19 cellular contexts compared by ENCODE assay signal in the genomic region with DNA sequence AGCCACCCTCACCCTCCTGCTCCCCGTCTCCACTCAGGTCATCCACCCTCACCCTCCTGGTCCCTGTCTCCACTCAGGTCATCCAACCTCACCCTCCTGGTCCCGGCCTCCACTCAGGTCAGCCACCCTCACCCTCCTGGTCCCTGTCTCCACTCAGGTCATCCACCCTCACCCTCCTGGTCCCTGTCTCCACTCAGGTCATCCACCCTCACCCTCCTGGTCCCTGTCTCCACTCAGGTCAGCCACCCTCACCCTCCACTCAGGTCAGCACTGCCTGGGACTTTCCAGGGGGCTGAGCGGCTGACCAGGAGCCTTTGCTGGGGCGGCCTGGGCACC. TPM values are rescaled to one million over a fixed set of nuclear protein-coding genes. Genes with fewer than 3 reads are reported as not detected.
DNase-seq lines count a peak whose midpoint lies in the region; ATAC-seq and TF ChIP-seq lines count a peak whose summit lies in the region.
"Not testable (repeated sequence)": the region's sequence is repeated elsewhere in the genome, so short reads cannot be mapped to it uniquely, and the experiment has no call there.
"Had no signal": no experiment of that assay in that cellular context is flagged by ENCODE, and none has a peak within 500 bp of the region (broad histone marks: within the 10 kb centered on the region; RNA-seq: fewer than 3 reads in every experiment).

No MANE protein-coding gene starts in this region.

- not testable (repeated sequence) for H3K27ac Mint-ChIP-seq in Calu3 (ENCODE audit: unreplicated experiment)

- H2AFZ ChIP-seq in MM.1S (ENCODE audit: low read length) (peak overlapping the region; percentile 42; the same call in 1 of the 2 replicates), neuronal stem cell (ENCODE audit: low read length) (peak overlapping the region; percentile 79)

- H4K91ac ChIP-seq in neuronal stem cell (ENCODE audit: low read depth, low read length, poor library complexity) = not testable (repeated sequence)

- 67% methylated on average over 4 of the region's 4 CpGs for WGBS in right cardiac atrium
- no CpG with 5 or more reads among the region's 4 CpGs for WGBS in neuronal stem cell (ENCODE audit: extremely low coverage in 2 of 2, insufficient read length in 2 of 2, insufficient replicate concordance in 1 of 2), 2 donors

- H3K9ac ChIP-seq in MM.1S (ENCODE audit: low read length) = peak overlapping the region; percentile 4; the same call in 1 of the 2 replicates
- not testable (repeated sequence) for H3K9ac ChIP-seq in neuronal stem cell (ENCODE audit: low read depth, low read length, poor library complexity)

- peaks cover 56% of the 10 kb centered on the region for H3K36me3 Mint-ChIP-seq in Calu3 (ENCODE audit: insufficient read depth, unreplicated experiment)

- not testable (repeated sequence) for BruUV-seq in Calu3 (replicated peaks; lab: Mats Ljungman, UMichigan)

- peak overlapping the region; percentile 29; the same call in 1 of the 2 replicates for H3K4me2 ChIP-seq in MM.1S (ENCODE audit: low read depth, low read length)
- not testable (repeated sequence) for H3K4me2 ChIP-seq in neuronal stem cell (ENCODE audit: insufficient read depth, low read length, poor library complexity, severe bottlenecking)

- H3K18ac ChIP-seq in neuronal stem cell (ENCODE audit: low read length) = peak overlapping the region; percentile 95

- H3K9me3 ChIP-seq in MM.1S (replicated peaks; ENCODE audit: insufficient read depth, low read length); right cardiac atrium (ENCODE audit: control insufficient read depth, low read length); neuronal stem cell (replicated peaks in 1 of 2; ENCODE audit: control insufficient read depth in 2 of 2, insufficient read depth in 1 of 2, low read depth in 1 of 2, low read length in 2 of 2): not testable (repeated sequence)

- H2BK12ac ChIP-seq in neuronal stem cell (ENCODE audit: low read length) = peak overlapping the region; percentile 41

- H3K23ac ChIP-seq in neuronal stem cell (ENCODE audit: low read depth, low read length, poor library complexity) = peak overlapping the region; percentile 89

- not testable (repeated sequence) for H2BK120ac ChIP-seq in neuronal stem cell (ENCODE audit: low read depth, low read length)

- peak overlapping the region; percentile 70 for H4K8ac ChIP-seq in neuronal stem cell (ENCODE audit: low read depth, low read length)

- peak overlapping the region; percentile 66 for H2BK5ac ChIP-seq in neuronal stem cell (ENCODE audit: low read length)

- TF ChIP-seq CTCF in Calu3 (IDR thresholded peaks at IDR 0.05; ENCODE audit: unreplicated experiment); MM.1S (IDR thresholded peaks at IDR 0.05; ENCODE audit: low read length): not testable (repeated sequence)

- CTCF ChIA-PET in Calu3 (lab: Charles Lee) = interaction anchor here (1.0 kb wide), 1 partner anchor 8 kb away, joined by 3 read pairs; no protein-coding TSS in a partner anchor

- H3K27me3 ChIP-seq in MM.1S (replicated peaks; ENCODE audit: insufficient read depth, low read length) = peaks cover 17% of the 10 kb centered on the region
- not testable (repeated sequence) for H3K27me3 ChIP-seq in right cardiac atrium (ENCODE audit: control insufficient read depth, insufficient read depth); neuronal stem cell (ENCODE audit: control insufficient read depth in 3 of 3, insufficient read depth in 3 of 3, low read depth in 1 of 3, low read length in 3 of 3)

- H3K36me3 ChIP-seq in MM.1S (replicated peaks; ENCODE audit: insufficient read depth, low read length); neuronal stem cell (replicated peaks in 1 of 2; ENCODE audit: control insufficient read depth in 2 of 2, insufficient read depth in 2 of 2, low read length in 2 of 2): not testable (repeated sequence)

- peaks cover 47% of the 10 kb centered on the region for H3K27me3 Mint-ChIP-seq in Calu3 (ENCODE audit: unreplicated experiment)

- intact Hi-C loops in Calu3 (cut with micrococcal nuclease; ENCODE audit: unreplicated experiment); right cardiac atrium (cut with DNase I): not testable (repeated sequence)

- not testable (repeated sequence) for H3F3A ChIP-seq in MM.1S (ENCODE audit: insufficient read depth, low read length)

- peak overlapping the region; percentile 15 for H3K4me3 Mint-ChIP-seq in Calu3 (ENCODE audit: low read depth, unreplicated experiment)

- not testable (repeated sequence) for H3K9me3 Mint-ChIP-seq in Calu3 (ENCODE audit: low read depth, unreplicated experiment)

- not testable (repeated sequence) for H4K20me1 ChIP-seq in MM.1S (ENCODE audit: insufficient read depth, low read length)

- ATAC-seq in right cardiac atrium = not testable (repeated sequence)

- not testable (repeated sequence) for H3K4me3 ChIP-seq in MM.1S (ENCODE audit: low read length); right cardiac atrium (ENCODE audit: low read length); neuronal stem cell (ENCODE audit: low read length in 2 of 2)

- H3K27ac ChIP-seq in MM.1S (ENCODE audit: low read length) (peak overlapping the region; percentile 18; the same call in 1 of the 2 replicates), caudate nucleus (ENCODE audit: low read depth, low read length) (peak overlapping the region; percentile 68), right cardiac atrium (ENCODE audit: low read length) (peak overlapping the region; percentile 27), substantia nigra (ENCODE audit: low read depth, low read length, poor library complexity, severe bottlenecking) (peak overlapping the region; percentile 5)
- not testable (repeated sequence) for H3K27ac ChIP-seq in neuronal stem cell (replicated peaks; ENCODE audit: low read length)

- peak overlapping the region; percentile 91 for H2BK15ac ChIP-seq in neuronal stem cell (ENCODE audit: low read length)

- H2AK5ac ChIP-seq in neuronal stem cell (ENCODE audit: low read depth, low read length) = peak overlapping the region; percentile 100

- DNase-seq in Calu3; MM.1S; caudate nucleus (lab: John Stamatoyannopoulos, UW); right cardiac atrium; neuronal stem cell (ENCODE audit: low spot score); substantia nigra (lab: John Stamatoyannopoulos, UW): not testable (repeated sequence)

- peaks cover 36% of the 10 kb centered on the region for H3K4me1 Mint-ChIP-seq in Calu3 (ENCODE audit: low read depth, unreplicated experiment)

- peaks cover 23% of the 10 kb centered on the region for H3K4me1 ChIP-seq in MM.1S (ENCODE audit: low read length)
- not testable (repeated sequence) for H3K4me1 ChIP-seq in right cardiac atrium (ENCODE audit: control insufficient read depth, insufficient read depth, low read length)
- peaks cover 26 to 33% of the 10 kb centered on the region in 2 donors for H3K4me1 ChIP-seq in neuronal stem cell (ENCODE audit: control insufficient read depth in 2 of 2, insufficient read depth in 1 of 2, low read depth in 1 of 2, low read length in 2 of 2)

- not testable (repeated sequence) for H3K79me2 ChIP-seq in MM.1S (ENCODE audit: low read length)

- not testable (repeated sequence) for H3K79me1 ChIP-seq in neuronal stem cell (ENCODE audit: low read depth, low read length)

- peak overlapping the region; percentile 98 for H3K4ac ChIP-seq in neuronal stem cell (ENCODE audit: low read length)

- H3K9me2 ChIP-seq in MM.1S (replicated peaks; ENCODE audit: insufficient read depth, low read length) = not testable (repeated sequence)

- not testable (repeated sequence) for H3K14ac ChIP-seq in neuronal stem cell (ENCODE audit: low read length)

RNA-seq across cellular contexts. Expression of a gene that starts 7.6 kb away (rescaled TPM):
- total RNA-seq in Calu3 (2022) = 0.24 TPM in 1 of 2 replicates, not detected in the other
- not detected for total RNA-seq in right cardiac atrium
- polyA plus RNA-seq in right cardiac atrium = 0.54 TPM
- polyA plus RNA-seq in neuronal stem cell (2013, experiment 1 of 2) = not detected
- not detected for polyA plus RNA-seq in neuronal stem cell (2013, experiment 2 of 2)
- total RNA-seq: activated CD4-positive, alpha-beta memory T cell treated with anti-CD3 and anti-CD28 coated beads, Interleukin-2, amount 10 ng/mL, durations not matched to agents 7 days and 5 days; activated naive CD4-positive, alpha-beta T cell treated with anti-CD3 and anti-CD28 coated beads, Interleukin-2, amount 50 U/mL, for 72 hours; activated T-helper 2 cell treated with anti-CD3 and anti-CD28 coated beads, Interferon-gamma antibody, Interleukin-2, Interleukin-4, amounts not matched to agents 10 μg/mL and 5 μg/mL and 100 μg/mL, durations not matched to agents 14 hours and 24 hours and 36 hours; ascending aorta; endothelial cell of umbilical vein; G401; left cardiac atrium; mesothelial cell of epicardium; naive thymus-derived CD8-positive, alpha-beta T cell; osteoblast; renal cortical epithelial cell; SK-MEL-5; urinary bladder had no signal
- polyA plus RNA-seq: endothelial cell of umbilical vein had no signal

RNA-seq across cellular contexts. Expression of a gene that starts 11.4 kb away (rescaled TPM):
- total RNA-seq in Calu3 (2022) = 192 and 197 TPM in 2 replicates
- 10 to 100 TPM; 62.1 to 73.5 (median 63.6) TPM for total RNA-seq in right cardiac atrium
- 52.3 TPM for polyA plus RNA-seq in right cardiac atrium
- 48.5 TPM for polyA plus RNA-seq in neuronal stem cell (2013, experiment 1 of 2)
- 47.7 TPM for polyA plus RNA-seq in neuronal stem cell (2013, experiment 2 of 2)

RNA-seq across cellular contexts. Expression of a gene that starts 22.6 kb away (rescaled TPM):
- 2.5 and 3.2 TPM in 2 replicates for total RNA-seq in Calu3 (2022)
- 10 to 100 TPM; 14.4 to 18.1 (median 16.3) TPM for total RNA-seq in right cardiac atrium
- polyA plus RNA-seq in right cardiac atrium = 6.7 TPM
- polyA plus RNA-seq in neuronal stem cell (2013, experiment 1 of 2) = 8.2 TPM
- 8.6 TPM for polyA plus RNA-seq in neuronal stem cell (2013, experiment 2 of 2)
- total RNA-seq: naive thymus-derived CD8-positive, alpha-beta T cell had no signal

RNA-seq across cellular contexts. Expression of a gene that starts 41.2 kb away (rescaled TPM):
- total RNA-seq in Calu3 (2022) (79.9 and 85.9 TPM in 2 replicates), right cardiac atrium (10 to 100 TPM; 43.1 to 51.0 (median 49.9) TPM)
- polyA plus RNA-seq in right cardiac atrium = 32.2 TPM
- polyA plus RNA-seq in neuronal stem cell (2013, experiment 1 of 2) = 17.2 TPM
- 16.8 TPM for polyA plus RNA-seq in neuronal stem cell (2013, experiment 2 of 2)
